8 cellular contexts compared by ENCODE assay signal in genomic region chr4:304987-305680, GRCh38. TPM values are rescaled to one million over a fixed set of nuclear protein-coding genes. Genes with fewer than 3 reads are reported as not detected.
DNase-seq lines count a peak whose midpoint lies in the region; ATAC-seq and TF ChIP-seq lines count a peak whose summit lies in the region.

TSS of gene ZNF732 (minus strand) at chr4:305474. CDS start at chr4:305310, 164 bp downstream.

- H3K4me3 ChIP-seq in colonic mucosa (peak within 1 kb of the TSS; percentile 9), left lung (peak within 1 kb of the TSS; percentile 17 to 21)

- H3K9me3 ChIP-seq in colonic mucosa: no peaks in the 10 kb centered on the region
- H3K9me3 ChIP-seq in left lung: peaks cover 0 to 45% of the 10 kb centered on the region in 2 donors

- no peaks in the 10 kb centered on the region for H3K36me3 ChIP-seq in colonic mucosa
- H3K36me3 ChIP-seq in left lung: no peaks in the 10 kb centered on the region

- H3K27ac ChIP-seq in colonic mucosa: no peak within 1 kb of the TSS
- H3K27ac ChIP-seq in left lung: no peak within 1 kb of the TSS

- DNase-seq in HuH-7.5 (ENCODE audit: low spot score) (peak; percentile 15), colonic mucosa (peak; percentile 51), left lung (peak in 1 of 2 donors; percentile 73), superior temporal gyrus (ENCODE audit: extremely low spot score) (peak; percentile 18), NCI-H2107 treated with DMSO at 0.1 percent for 48 hours (lab: John Stamatoyannopoulos, UW; ENCODE audit: unreplicated experiment) (no peak)

- no peak for TF ChIP-seq CTCF in colonic mucosa (IDR thresholded peaks at IDR 0.05)
- TF ChIP-seq CTCF in left lung (IDR thresholded peaks at IDR 0.05): no peak

- intact Hi-C loops in colonic mucosa (cut with DNase I) (no loop called here), left lung (cut with DNase I) (no loop called here)

- H3K4me1 ChIP-seq in colonic mucosa: no peaks in the 10 kb centered on the region
- H3K4me1 ChIP-seq in left lung: no peaks in the 10 kb centered on the region

- ATAC-seq in left lung: peak; percentile 62
- ATAC-seq in HG02870 (IDR thresholded peaks at IDR 0.05; ENCODE audit: unreplicated experiment): no peak
- no peak for ATAC-seq in HG03025 (IDR thresholded peaks at IDR 0.05; ENCODE audit: low FRiP score, unreplicated experiment)
- no peak for ATAC-seq in HG03159 (IDR thresholded peaks at IDR 0.05; ENCODE audit: unreplicated experiment)

- no peak within 1 kb of the TSS for H3K9ac ChIP-seq in colonic mucosa (ENCODE audit: low read depth in 2 of 2, low read length in 2 of 2)

- H3K27me3 ChIP-seq in colonic mucosa (no peaks in the 10 kb centered on the region), left lung (peaks cover 0 to 33% of the 10 kb centered on the region in 2 donors)

RNA-seq across cellular contexts. Expression of gene ZNF732, which starts in this region (rescaled TPM):
- total RNA-seq in colonic mucosa: 1 to 10 TPM in 1 of 2 donors, not detected in 1; 1.4 TPM
- under 1 TPM; 0.21 to 0.47 TPM for total RNA-seq in left lung

Comparison
In these comparisons a context has a peak if more than half of its experiments do, and no peak if none do; other contexts are left out.
1. Peak in ATAC-seq and H3K4me3 ChIP-seq in left lung; RNA of the gene not detected or under 1 TPM.